In the genomic region with DNA sequence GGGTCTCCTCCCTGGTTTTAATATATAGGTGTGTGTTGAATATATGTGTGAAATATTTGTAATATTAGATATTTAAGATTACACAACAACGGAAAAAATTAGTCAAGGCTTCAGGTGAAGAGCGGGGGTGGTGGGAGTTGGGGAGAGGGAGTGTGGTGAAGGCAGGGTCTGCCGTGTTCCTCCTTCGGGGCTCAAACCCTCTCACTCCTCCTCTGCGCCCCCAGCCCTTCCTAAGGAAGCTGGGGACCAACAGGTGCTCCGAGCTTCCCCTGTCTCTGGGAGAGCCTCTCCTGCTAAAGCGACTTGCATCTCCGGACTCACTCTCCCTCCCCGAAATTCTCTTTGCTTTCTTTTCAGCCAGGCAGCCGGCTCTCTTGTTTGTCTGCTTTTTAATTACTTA, we compare ENCODE assay signal across 8 cellular contexts. TPM values are rescaled to one million over a fixed set of nuclear protein-coding genes. Genes with fewer than 3 reads are reported as not detected.
DNase-seq lines count a peak whose midpoint lies in the region; ATAC-seq and TF ChIP-seq lines count a peak whose summit lies in the region.

No MANE protein-coding gene starts in this region.

- no peak for ATAC-seq in left cardiac atrium

- WGBS in mammary epithelial cell (ENCODE audit: low coverage, missing lambda C conversion rate): 3% methylated on average over 5 of the region's 10 CpGs
- WGBS in mesendoderm (ENCODE audit: extremely low coverage, insufficient coverage, low lambda C conversion rate): no CpG with 5 or more reads among the region's 10 CpGs

- no peaks in the 10 kb centered on the region for H3K27me3 ChIP-seq in right atrium auricular region
- no peaks in the 10 kb centered on the region for H3K27me3 ChIP-seq in mammary epithelial cell (ENCODE audit: insufficient read depth, low read length)
- H3K27me3 ChIP-seq in mesendoderm (ENCODE audit: insufficient read depth, low read length, poor library complexity): peaks cover 21% of the 10 kb centered on the region
- no peaks in the 10 kb centered on the region for H3K27me3 ChIP-seq in uterus

- H3K4me3 ChIP-seq in right atrium auricular region: peak overlapping the region; percentile 54 to 74
- H3K4me3 ChIP-seq in mammary epithelial cell (replicated peaks in 1 of 3; ENCODE audit: insufficient read depth in 1 of 3, low read depth in 2 of 3, low read length in 3 of 3): peak overlapping the region; percentile 74 to 99 (median 82)
- H3K4me3 ChIP-seq in mesendoderm (ENCODE audit: low read length): no peak overlapping the region
- H3K4me3 ChIP-seq in uterus: peak overlapping the region; percentile 46 to 67

- H3K79me2 ChIP-seq in mammary epithelial cell (ENCODE audit: insufficient read depth, low read length): peaks cover 40% of the 10 kb centered on the region
- H3K79me2 ChIP-seq in mesendoderm (ENCODE audit: control insufficient read depth, insufficient read depth, low read length): no peaks in the 10 kb centered on the region

- H3K4ac ChIP-seq in mesendoderm (ENCODE audit: low read depth, low read length): no peak overlapping the region

- H3K23ac ChIP-seq in mesendoderm (ENCODE audit: low read length): no peak overlapping the region

- H3K27ac ChIP-seq in right atrium auricular region (peak overlapping the region; percentile 86 to 88), mammary epithelial cell (ENCODE audit: insufficient read depth, low read depth, low read length) (peak overlapping the region; percentile 16), mesendoderm (ENCODE audit: low read depth, low read length) (no peak overlapping the region), uterus (peak overlapping the region; percentile 83 to 89)

- H2BK15ac ChIP-seq in mesendoderm (replicated peaks; ENCODE audit: low read depth): no peak overlapping the region

- no peak overlapping the region for H2AK5ac ChIP-seq in mesendoderm (ENCODE audit: low read length)

- H3K4me2 ChIP-seq in mammary epithelial cell (ENCODE audit: insufficient read depth, low read depth, low read length) (peak overlapping the region; percentile 97), mesendoderm (ENCODE audit: low read length) (peak overlapping the region; percentile 98)

- H3K18ac ChIP-seq in mesendoderm (ENCODE audit: low read length): no peak overlapping the region

- no peak for DNase-seq in right atrium auricular region (ENCODE audit: low spot score)
- no peak for DNase-seq in left cardiac atrium
- no peak for DNase-seq in mammary epithelial cell
- peak; percentile 19 for DNase-seq in mesendoderm
- peak in 1 of 2 donors; percentile 17 for DNase-seq in uterus
- DNase-seq in cortex of kidney (lab: John Stamatoyannopoulos, UW): no peak
- no peak for DNase-seq in SW 1271 (lab: John Stamatoyannopoulos, UW)
- DNase-seq in DMS153 treated with DMSO at 0.1 percent for 48 hours (lab: John Stamatoyannopoulos, UW; ENCODE audit: unreplicated experiment): no peak

- no peaks in the 10 kb centered on the region for H3K79me1 ChIP-seq in mesendoderm (ENCODE audit: low read length)

- dilution Hi-C loops in mammary epithelial cell (cut with HindIII; ENCODE audit: low sequenced_read_pairs): no loop called here

- H3K9ac ChIP-seq in mammary epithelial cell (ENCODE audit: insufficient read depth, low read length) (peak overlapping the region; percentile 77), mesendoderm (ENCODE audit: low read length) (no peak overlapping the region)

- TF ChIP-seq CTCF in right atrium auricular region (IDR thresholded peaks at IDR 0.05): no peak
- no peak for TF ChIP-seq CTCF in mammary epithelial cell (conservative IDR thresholded peaks at IDR 0.05 in 1 of 2, IDR thresholded peaks at IDR 0.05 in 1 of 2; ENCODE audit: extremely low read depth in 1 of 2, insufficient read depth in 1 of 2, low read depth in 1 of 2, low read length in 2 of 2)
- no peak for TF ChIP-seq CTCF in uterus (IDR thresholded peaks at IDR 0.05)

- H4K20me1 ChIP-seq in mammary epithelial cell (ENCODE audit: insufficient read depth, low read length): no peaks in the 10 kb centered on the region

- intact Hi-C loops in left cardiac atrium (cut with DNase I) (loop anchor here (10.0 kb wide), 2 partner anchors 170 kb away; no protein-coding TSS in a partner anchor), mammary epithelial cell (cut with micrococcal nuclease) (loop anchor here (2.0 to 10.0 kb wide), 5 partner anchors 72 to 408 kb away; no protein-coding TSS in a partner anchor), uterus (cut with DNase I; ENCODE audit: low total_unique reads) (no loop called here)

- no peak overlapping the region for H4K5ac ChIP-seq in mesendoderm (ENCODE audit: low read length)

- no peak overlapping the region for H2BK120ac ChIP-seq in mesendoderm (ENCODE audit: low read depth, low read length)

- peak overlapping the region; percentile 100 for H2AFZ ChIP-seq in mammary epithelial cell (ENCODE audit: low read depth, low read length)

- peaks cover 0 to 28% of the 10 kb centered on the region in 2 donors for H3K4me1 ChIP-seq in right atrium auricular region
- H3K4me1 ChIP-seq in mammary epithelial cell (ENCODE audit: insufficient read depth, low read length): peaks cover 19% of the 10 kb centered on the region
- peaks cover 2% of the 10 kb centered on the region for H3K4me1 ChIP-seq in mesendoderm (ENCODE audit: control insufficient read depth, low read depth, low read length)
- H3K4me1 ChIP-seq in uterus: peaks cover 0 to 7% of the 10 kb centered on the region in 2 donors

- TF ChIP-seq POLR2A in uterus (IDR thresholded peaks at IDR 0.05): no peak

- CTCF ChIA-PET in mammary epithelial cell (lab: Charles Lee; ENCODE audit: low non-redundant PET): no interaction called here

- no TSS peak for BruUV-seq in mammary epithelial cell (replicated peaks; lab: Mats Ljungman, UMichigan)

- H3K9me3 ChIP-seq in right atrium auricular region (no peaks in the 10 kb centered on the region), mammary epithelial cell (replicated peaks; ENCODE audit: insufficient read depth, low read length) (no peaks in the 10 kb centered on the region), uterus (no peaks in the 10 kb centered on the region)

- H3K56ac ChIP-seq in mesendoderm (ENCODE audit: low read length): no peak overlapping the region

- no peak overlapping the region for H2BK5ac ChIP-seq in mesendoderm (ENCODE audit: low read length)

- no peaks in the 10 kb centered on the region for H3K36me3 ChIP-seq in right atrium auricular region
- H3K36me3 ChIP-seq in mammary epithelial cell (ENCODE audit: insufficient read depth, low read length): no peaks in the 10 kb centered on the region
- no peaks in the 10 kb centered on the region for H3K36me3 ChIP-seq in mesendoderm (ENCODE audit: control insufficient read depth, insufficient read depth, low read length)
- H3K36me3 ChIP-seq in uterus: no peaks in the 10 kb centered on the region

- in situ Hi-C loops in mammary epithelial cell (cut with MboI; ENCODE audit: low sequenced_read_pairs in 2 of 2): loop anchor here (10.0 to 25.0 kb wide), 2 partner anchors 170 to 407 kb away; no protein-coding TSS in a partner anchor

- no peak overlapping the region for H4K8ac ChIP-seq in mesendoderm (ENCODE audit: low read depth, low read length)

RNA-seq across cellular contexts. Expression of gene CADM1, which starts 0.9 kb away (rescaled TPM):
- total RNA-seq in right atrium auricular region (10 to 100 TPM; 19.8 to 33.9 TPM), left cardiac atrium (10 to 100 TPM; 25.0 to 34.3 TPM), mammary epithelial cell (10 to 100 TPM; 16.9 to 19.3 TPM), uterus (10 to 100 TPM in 3 of 4 donors, 1 to 10 TPM in 1; 7.4 to 61.5 (median 28.5) TPM)
- 48.9 TPM for polyA plus RNA-seq in mammary epithelial cell
- polyA minus RNA-seq in mammary epithelial cell: 85.6 TPM
- 11.2 TPM for polyA plus RNA-seq in mesendoderm (2013, experiment 1 of 2)
- polyA plus RNA-seq in mesendoderm (2013, experiment 2 of 2): 12.3 TPM
